30 cellular contexts compared by ENCODE assay signal in the genomic region with DNA sequence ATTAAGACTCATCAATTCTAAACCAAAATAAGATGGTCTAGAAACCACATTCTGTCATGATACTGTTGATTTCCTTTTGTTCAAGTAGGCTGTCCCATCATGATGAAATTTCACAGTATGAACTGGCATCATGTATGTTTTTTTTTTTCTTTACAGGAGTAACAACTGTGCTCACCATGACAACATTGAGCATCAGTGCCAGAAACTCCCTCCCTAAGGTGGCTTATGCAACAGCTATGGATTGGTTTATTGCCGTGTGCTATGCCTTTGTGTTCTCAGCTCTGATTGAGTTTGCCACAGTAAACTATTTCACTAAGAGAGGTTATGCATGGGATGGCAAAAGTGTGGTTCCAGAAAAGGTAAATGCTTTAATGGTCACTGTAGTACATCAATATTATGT. TPM values are rescaled to one million over a fixed set of nuclear protein-coding genes. Genes with fewer than 3 reads are reported as not detected.
DNase-seq lines count a peak whose midpoint lies in the region; ATAC-seq lines count a peak whose summit lies in the region.
"Had no signal": no experiment of that assay in that cellular context is flagged by ENCODE, and none has a peak within 500 bp of the region (broad histone marks: within the 10 kb centered on the region; RNA-seq: fewer than 3 reads in every experiment).

No MANE protein-coding gene starts in this region.

- H3K4me1 Mint-ChIP-seq in activated CD4-positive, alpha-beta T cell treated with anti-CD3 and anti-CD28 coated beads, Interleukin-2, amount 10 ng/mL, durations not matched to agents 7 days and 5 days: no peaks in the 10 kb centered on the region
- H3K4me1 Mint-ChIP-seq: B cell; CD14-positive monocyte; CD4-positive, alpha-beta memory T cell; CD4-positive, CD25-positive, alpha-beta regulatory T cell; CD8-positive, alpha-beta memory T cell had no signal

- no peaks in the 10 kb centered on the region for H3K27me3 Mint-ChIP-seq in activated CD4-positive, alpha-beta T cell treated with anti-CD3 and anti-CD28 coated beads, Interleukin-2, amount 10 ng/mL, durations not matched to agents 7 days and 5 days
- H3K27me3 Mint-ChIP-seq: B cell; CD4-positive, alpha-beta memory T cell; CD4-positive, alpha-beta T cell; CD4-positive, CD25-positive, alpha-beta regulatory T cell; CD8-positive, alpha-beta memory T cell had no signal

- no peaks in the 10 kb centered on the region for H3K9me3 Mint-ChIP-seq in activated CD4-positive, alpha-beta T cell treated with anti-CD3 and anti-CD28 coated beads, Interleukin-2, amount 10 ng/mL, durations not matched to agents 7 days and 5 days
- H3K9me3 Mint-ChIP-seq: CD4-positive, alpha-beta T cell had no signal

- peak; percentile 7 for DNase-seq in DMS53 (lab: John Stamatoyannopoulos, UW)
- no peak for DNase-seq in DMS53 treated with DMSO at 0.1 percent for 48 hours (lab: John Stamatoyannopoulos, UW; ENCODE audit: unreplicated experiment)
- peak; percentile 69 for DNase-seq in G401 (ENCODE audit: low spot score)
- DNase-seq in cerebellar cortex (ENCODE audit: low spot score): peak; percentile 70
- DNase-seq in cerebellum (ENCODE audit: low spot score): peak; percentile 28
- DNase-seq in activated CD4-positive, alpha-beta T cell treated with anti-CD3 and anti-CD28 coated beads, Interleukin-2, amount 10 ng/mL, durations not matched to agents 7 days and 5 days: no peak
- no peak for DNase-seq in stimulated activated naive CD8-positive, alpha-beta T cell treated with anti-CD3 and anti-CD28 coated beads, Interleukin-15, Interleukin-2, amounts not matched to agents 100 U/mL and 50 U/mL, for 24 hours
- DNase-seq: 8988T; ACHN; AML-193; BE2C; Caco-2; Calu3; CD4-positive, alpha-beta memory T cell; CD4-positive, alpha-beta T cell; CD4-positive, CD25-positive, alpha-beta regulatory T cell; CD8-positive, alpha-beta memory T cell; CD8-positive, alpha-beta T cell; COR-L47; DMS 273 treated with DMSO at 0.1 percent for 48 hours; DMS153; DMS79; DMS79 treated with DMSO at 0.1 percent for 48 hours; DND-41; EL had no signal

- in situ Hi-C loops in G401 (cut with HindIII; ENCODE audit: low sequenced_read_pairs): no loop called here

- H3K4me3 Mint-ChIP-seq in activated CD4-positive, alpha-beta T cell treated with anti-CD3 and anti-CD28 coated beads, Interleukin-2, amount 10 ng/mL, durations not matched to agents 7 days and 5 days: no peak overlapping the region
- H3K4me3 Mint-ChIP-seq: B cell; CD14-positive monocyte; CD4-positive, alpha-beta memory T cell; CD4-positive, alpha-beta T cell; CD4-positive, CD25-positive, alpha-beta regulatory T cell; CD8-positive, alpha-beta memory T cell; CD8-positive, alpha-beta T cell had no signal

- no peaks in the 10 kb centered on the region for H3K36me3 Mint-ChIP-seq in activated CD4-positive, alpha-beta T cell treated with anti-CD3 and anti-CD28 coated beads, Interleukin-2, amount 10 ng/mL, durations not matched to agents 7 days and 5 days (ENCODE audit: low read depth)
- H3K36me3 Mint-ChIP-seq: CD14-positive monocyte; CD4-positive, alpha-beta memory T cell; CD4-positive, CD25-positive, alpha-beta regulatory T cell; CD8-positive, alpha-beta memory T cell; CD8-positive, alpha-beta T cell had no signal

- ATAC-seq in GM18867 (IDR thresholded peaks at IDR 0.05; ENCODE audit: unreplicated experiment): no peak
- ATAC-seq in stimulated activated naive CD8-positive, alpha-beta T cell treated with anti-CD3 and anti-CD28 coated beads, Interleukin-15, Interleukin-2, amounts not matched to agents 100 U/mL and 50 U/mL, for 24 hours: no peak
- ATAC-seq: A549; CD8-positive, alpha-beta T cell had no signal

- H3K27ac Mint-ChIP-seq in activated CD4-positive, alpha-beta T cell treated with anti-CD3 and anti-CD28 coated beads, Interleukin-2, amount 10 ng/mL, durations not matched to agents 7 days and 5 days: no peak overlapping the region
- H3K27ac Mint-ChIP-seq: B cell; CD14-positive monocyte; CD4-positive, alpha-beta memory T cell; CD4-positive, alpha-beta T cell; CD4-positive, CD25-positive, alpha-beta regulatory T cell; CD8-positive, alpha-beta memory T cell; CD8-positive, alpha-beta T cell had no signal

- POLR2A ChIA-PET in activated CD4-positive, alpha-beta T cell treated with anti-CD3 and anti-CD28 coated beads, Interleukin-2, amount 10 ng/mL, durations not matched to agents 7 days and 5 days (lab: Charles Lee): no interaction called here

- CTCF ChIA-PET in activated CD4-positive, alpha-beta T cell treated with anti-CD3 and anti-CD28 coated beads, Interleukin-2, amount 10 ng/mL, durations not matched to agents 7 days and 5 days (lab: Charles Lee): no interaction called here

RNA-seq across cellular contexts. Expression of a gene that starts 47.6 kb away (rescaled TPM):
- not detected in 2 replicates for total RNA-seq in G401 (2014; rRNA removed; shearing (Covaris generic))
- total RNA-seq in cerebellum: 34.5 TPM
- not detected for total RNA-seq in activated CD4-positive, alpha-beta T cell treated with anti-CD3 and anti-CD28 coated beads, Interleukin-2, amount 10 ng/mL, durations not matched to agents 7 days and 5 days
- total RNA-seq: A673; B cell; Caco-2; Calu3; CD4-positive, alpha-beta memory T cell; CD4-positive, alpha-beta T cell; CD4-positive, CD25-positive, alpha-beta regulatory T cell; CD8-positive, alpha-beta memory T cell; CD8-positive, alpha-beta T cell had no signal

Comparison
In these comparisons a context has a peak if more than half of its experiments do, and no peak if none do; other contexts are left out.
1. DNase-seq: peak in DMS53 (single experiment), G401 (single experiment), cerebellar cortex (single experiment) and cerebellum (single experiment); none in DMS53 treated with DMSO at 0.1 percent for 48 hours (single experiment), activated CD4-positive, alpha-beta T cell treated with anti-CD3 and anti-CD28 coated beads, Interleukin-2, amount 10 ng/mL, durations not matched to agents 7 days and 5 days (single experiment) and stimulated activated naive CD8-positive, alpha-beta T cell treated with anti-CD3 and anti-CD28 coated beads, Interleukin-15, Interleukin-2, amounts not matched to agents 100 U/mL and 50 U/mL, for 24 hours (single experiment).
2. RNA of a gene that starts 47.6 kb away (total RNA-seq): 34.5 TPM in cerebellum (single experiment); not detected in G401 and not detected in activated CD4-positive, alpha-beta T cell treated with anti-CD3 and anti-CD28 coated beads, Interleukin-2, amount 10 ng/mL, durations not matched to agents 7 days and 5 days; every median in the first group is over 10 times any median in the second.